Comparison of ENCODE assay signal across 15 cellular contexts in genomic region chr1:53049574-53049967, GRCh38. TPM values are rescaled to one million over a fixed set of nuclear protein-coding genes. Genes with fewer than 3 reads are reported as not detected.
"Had no signal": no experiment of that assay in that cellular context is flagged by ENCODE, and none has a peak within 500 bp of the region (broad histone marks: within the 10 kb centered on the region; RNA-seq: fewer than 3 reads in every experiment).

No MANE protein-coding gene starts in this region.

- H3K27me3 ChIP-seq: body of pancreas, gastroesophageal sphincter, sigmoid colon had no signal

- H3K27ac ChIP-seq: body of pancreas, lower lobe of right lung, prostate gland had no signal

- ATAC-seq: body of pancreas; lower lobe of right lung; natural killer cell; stimulated activated naive B cell treated with anti-CD40 and anti-IgM and Interleukin-4, amounts not matched to agents 10 μg/mL and 1 μg/mL and 100 μg/mL, for 72 hours had no signal

- H3K4me1 ChIP-seq: lower lobe of right lung, prostate gland had no signal

- H3K9me3 ChIP-seq: body of pancreas, gastroesophageal sphincter, lower lobe of right lung, prostate gland, sigmoid colon had no signal

- H3K4me3 ChIP-seq: body of pancreas, gastroesophageal sphincter, lower lobe of right lung, prostate gland, sigmoid colon had no signal

- DNase-seq: activated B cell treated with CpG ODN at 0.5 μM for 24 hours; activated CD4-positive, alpha-beta T cell treated with anti-CD3 and anti-CD28 coated beads, Interleukin-2, amount 10 ng/mL, durations not matched to agents 24 days and 14 days; activated CD8-positive, alpha-beta memory T cell treated with anti-CD3 and anti-CD28 coated beads for 24 hours; activated naive CD4-positive, alpha-beta T cell treated with anti-CD3 and anti-CD28 coated beads for 36 hours; body of pancreas; effector CD4-positive, alpha-beta T cell; kidney glomerular epithelial cell; lower lobe of right lung; natural killer cell; sigmoid colon; stimulated activated CD4-positive, alpha-beta T cell treated with anti-CD3 and anti-CD28 coated beads, Interleukin-2, amount 100 ng/mL, for 24 hours; stimulated activated naive B cell treated with anti-CD40 and anti-IgM and Interleukin-4, amounts not matched to agents 10 μg/mL and 1 μg/mL and 100 μg/mL, for 72 hours; T-helper 1 cell had no signal

RNA-seq across cellular contexts. Expression of gene PODN, which starts 12.4 kb away (rescaled TPM):
- total RNA-seq: activated B cell treated with CpG ODN at 0.5 μM for 24 hours; activated CD4-positive, alpha-beta T cell treated with anti-CD3 and anti-CD28 coated beads, Interleukin-2, amount 10 ng/mL, durations not matched to agents 24 days and 14 days; activated naive CD4-positive, alpha-beta T cell treated with anti-CD3 and anti-CD28 coated beads for 36 hours had no signal
